Comparison of ENCODE assay signal across 18 cellular contexts in the genomic region with DNA sequence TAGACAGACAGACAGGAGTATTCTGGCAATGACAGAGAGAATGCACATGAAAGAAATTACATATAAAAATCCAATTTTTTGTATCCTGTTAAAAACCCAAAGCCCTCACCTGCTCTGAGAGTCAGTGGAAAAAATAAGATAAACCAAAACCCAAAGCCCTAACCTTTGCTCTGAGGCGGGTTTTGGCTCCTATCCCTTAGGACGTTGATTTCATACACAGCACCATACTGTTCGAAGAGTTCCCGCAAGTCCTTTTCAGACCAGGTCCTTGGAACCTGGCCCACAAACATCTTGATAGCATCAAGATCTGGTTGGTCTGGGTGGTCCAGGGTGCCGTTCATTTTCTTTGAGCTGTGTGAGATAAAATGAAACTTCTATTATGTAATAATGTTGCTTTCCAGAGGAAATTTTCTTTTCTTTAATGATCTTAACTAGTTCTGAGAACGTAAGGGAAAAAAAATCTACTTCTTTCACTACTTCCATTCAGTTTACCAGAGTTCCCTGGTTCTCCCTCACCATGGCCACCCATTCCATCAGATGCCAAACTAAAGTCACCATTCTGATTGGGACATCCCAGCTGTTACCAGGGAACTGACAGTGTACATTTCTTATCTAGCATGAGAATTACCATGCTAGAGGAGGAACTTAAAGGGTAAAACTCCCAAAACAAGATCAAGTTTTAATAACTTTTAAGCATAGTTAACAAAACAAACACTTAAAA. TPM values are rescaled to one million over a fixed set of nuclear protein-coding genes. Genes with fewer than 3 reads are reported as not detected.
A peak's percentile ranks its signal among the peaks of the same experiment; 100 is the strongest.
DNase-seq lines count a peak whose midpoint lies in the region; ATAC-seq, FAIRE-seq and TF ChIP-seq lines count a peak whose summit lies in the region.
"Had no signal": no experiment of that assay in that cellular context is flagged by ENCODE, and none has a peak within 500 bp of the region (broad histone marks: within the 10 kb centered on the region; RNA-seq: fewer than 3 reads in every experiment).

No MANE protein-coding gene starts in this region.

- TF ChIP-seq POLR2A in GM18505 (IDR thresholded peaks at IDR 0.05; ENCODE audit: borderline replicate concordance, extremely low read depth, insufficient read depth, insufficient read length), result no peak

- peak; percentile 71 to 82 (median 74) for ATAC-seq in pancreas
- no peak for ATAC-seq in GM18505 (IDR thresholded peaks at IDR 0.05; ENCODE audit: unreplicated experiment)
- ATAC-seq: HCT116; stimulated activated naive CD8-positive, alpha-beta T cell treated with anti-CD3 and anti-CD28 coated beads, Interleukin-15, amount 100 ng/mL, for 72 hours had no signal

- peak overlapping the region; percentile 58 for H3K27ac Mint-ChIP-seq in endodermal cell
- H3K27ac Mint-ChIP-seq: activated CD4-positive, alpha-beta T cell treated with anti-CD3 and anti-CD28 coated beads, Interleukin-2, amount 10 ng/mL, durations not matched to agents 7 days and 5 days had no signal

- H3K9me3 Mint-ChIP-seq in endodermal cell, result no peaks in the 10 kb centered on the region
- H3K9me3 Mint-ChIP-seq: activated CD4-positive, alpha-beta T cell treated with anti-CD3 and anti-CD28 coated beads, Interleukin-2, amount 10 ng/mL, durations not matched to agents 7 days and 5 days; stimulated activated naive CD8-positive, alpha-beta T cell treated with anti-CD3 and anti-CD28 coated beads, Interleukin-15, amount 100 ng/mL, for 72 hours had no signal

- peaks cover 60% of the 10 kb centered on the region for H3K36me3 ChIP-seq in HUES64 (ENCODE audit: insufficient read depth, low read length)
- peaks cover 77% of the 10 kb centered on the region for H3K36me3 ChIP-seq in endodermal cell (ENCODE audit: control insufficient read depth, insufficient read depth, low read length)
- peaks cover 0 to 25% (median 25%) of the 10 kb centered on the region in 3 donors for H3K36me3 ChIP-seq in pancreas

- intact Hi-C loops in pancreas (cut with DNase I), result no loop called here

- no peaks in the 10 kb centered on the region for H3K27me3 ChIP-seq in HUES64 (ENCODE audit: insufficient read depth, low read length)
- H3K27me3 ChIP-seq in endodermal cell (ENCODE audit: control insufficient read depth, insufficient read depth, low read length, poor library complexity, severe bottlenecking), result no peaks in the 10 kb centered on the region
- no peaks in the 10 kb centered on the region for H3K27me3 ChIP-seq in pancreas
- H3K27me3 ChIP-seq: Peyer's patch had no signal

- no peak overlapping the region for H3K4me3 Mint-ChIP-seq in endodermal cell
- H3K4me3 Mint-ChIP-seq: activated CD4-positive, alpha-beta T cell treated with anti-CD3 and anti-CD28 coated beads, Interleukin-2, amount 10 ng/mL, durations not matched to agents 7 days and 5 days; stimulated activated naive CD8-positive, alpha-beta T cell treated with anti-CD3 and anti-CD28 coated beads, Interleukin-15, amount 100 ng/mL, for 72 hours had no signal

- H3K27ac ChIP-seq in HUES64 (ENCODE audit: low read depth, low read length), result 0 out of 2 replicates have a peak overlapping the region, but pooled peaks have one; percentile 29
- H3K27ac ChIP-seq in endodermal cell (ENCODE audit: low read depth, low read length), result no peak overlapping the region
- H3K27ac ChIP-seq in pancreas, result peak overlapping the region in 2 of 4 donors; percentile 48 to 61
- H3K27ac ChIP-seq: epithelial cell of prostate, Peyer's patch had no signal

- no peak for FAIRE-seq in pancreas (lab: Jason Lieb, UNC)
- FAIRE-seq: kidney had no signal

- peaks cover 57% of the 10 kb centered on the region for H3K36me3 Mint-ChIP-seq in endodermal cell (ENCODE audit: low read depth)

- DNase-seq in DMS 273 (lab: John Stamatoyannopoulos, UW; ENCODE audit: unreplicated experiment), result peak; percentile 10
- no peak for DNase-seq in DMS 273 treated with DMSO at 0.1 percent for 48 hours (lab: John Stamatoyannopoulos, UW)
- DNase-seq in endodermal cell, result no peak
- DNase-seq in pancreas, result peak in 1 of 6 donors; percentile 37
- DNase-seq in GM19238 (ENCODE audit: insufficient read length, low spot score), result no peak
- no peak for DNase-seq in NCI-H748 treated with DMSO at 0.1 percent for 48 hours (lab: John Stamatoyannopoulos, UW)
- DNase-seq: 8988T; activated CD4-positive, alpha-beta T cell treated with anti-CD3 and anti-CD28 coated beads, Interleukin-2, amount 10 ng/mL, durations not matched to agents 7 days and 5 days; activated gamma-delta T cell treated with Interleukin-2 at 50 U/mL for 16 hours; kidney; NCI-H187 treated with DMSO at 0.1 percent for 48 hours; NCI-H524 treated with DMSO at 0.1 percent for 48 hours; Peyer's patch; stimulated activated naive CD8-positive, alpha-beta T cell treated with anti-CD3 and anti-CD28 coated beads, Interleukin-15, amount 100 ng/mL, for 72 hours had no signal

- H3K9me3 ChIP-seq in HUES64 (ENCODE audit: insufficient read depth, low read depth, low read length), result no peaks in the 10 kb centered on the region
- H3K9me3 ChIP-seq in endodermal cell (ENCODE audit: control insufficient read depth, low read length), result no peaks in the 10 kb centered on the region
- H3K9me3 ChIP-seq in pancreas, result no peaks in the 10 kb centered on the region
- H3K9me3 ChIP-seq: Peyer's patch had no signal

- H3K4me3 ChIP-seq in HUES64 (ENCODE audit: low read length) (no peak overlapping the region), endodermal cell (ENCODE audit: low read length) (no peak overlapping the region), pancreas (no peak overlapping the region)
- H3K4me3 ChIP-seq: Peyer's patch had no signal

- H3K27me3 Mint-ChIP-seq in endodermal cell (ENCODE audit: insufficient read depth), result no peaks in the 10 kb centered on the region
- H3K27me3 Mint-ChIP-seq: activated CD4-positive, alpha-beta T cell treated with anti-CD3 and anti-CD28 coated beads, Interleukin-2, amount 10 ng/mL, durations not matched to agents 7 days and 5 days; stimulated activated naive CD8-positive, alpha-beta T cell treated with anti-CD3 and anti-CD28 coated beads, Interleukin-15, amount 100 ng/mL, for 72 hours had no signal

- TF ChIP-seq CTCF in endodermal cell (conservative IDR thresholded peaks at IDR 0.05) (no peak), pancreas (IDR thresholded peaks at IDR 0.05) (no peak)

- H3K4me1 Mint-ChIP-seq in endodermal cell, result no peaks in the 10 kb centered on the region

- no peak overlapping the region for H3K9ac ChIP-seq in HUES64 (ENCODE audit: low read depth, low read length)
- no peak overlapping the region for H3K9ac ChIP-seq in endodermal cell (ENCODE audit: extremely low read depth, low read length, poor library complexity, severe bottlenecking)

- 95% methylated on average over 6 of the region's 6 CpGs for WGBS in HUES64
- WGBS in endodermal cell (ENCODE audit: insufficient coverage in 1 of 2, insufficient read length in 1 of 2), 2 experiments, result 95 to 100% methylated on average over 4 to 5 of the region's 6 CpGs
- 26 to 29% methylated on average over 6 of the region's 6 CpGs for WGBS in pancreas, 2 donors

- H3K4me1 ChIP-seq in HUES64 (ENCODE audit: insufficient read depth, low read length) (no peaks in the 10 kb centered on the region), endodermal cell (ENCODE audit: control insufficient read depth, insufficient read depth, low read length) (no peaks in the 10 kb centered on the region), pancreas (peaks cover 7 to 16% (median 14%) of the 10 kb centered on the region in 3 donors)

RNA-seq across cellular contexts. Expression of a gene that starts 39.9 kb away (rescaled TPM):
- not detected for polyA plus RNA-seq in HUES64 (2013, experiment 1 of 2)
- not detected for polyA plus RNA-seq in HUES64 (2013, experiment 2 of 2)
- total RNA-seq in endodermal cell (under 1 TPM; 0.40 to 0.64 TPM), pancreas (under 1 TPM; 0.18 to 0.56 (median 0.30) TPM)
- polyA plus RNA-seq in endodermal cell (2013, experiment 1 of 2), result not detected
- 0.33 TPM for polyA plus RNA-seq in endodermal cell (2013, experiment 2 of 2)
- polyA plus RNA-seq in pancreas, result under 1 TPM; 0.34 to 0.92 TPM
